Comparison of ENCODE assay signal across 8 cellular contexts in genomic region chr3:50333744-50334328, GRCh38. TPM values are rescaled to one million over a fixed set of nuclear protein-coding genes. Genes with fewer than 3 reads are reported as not detected.
DNase-seq lines count a peak whose midpoint lies in the region; ATAC-seq, FAIRE-seq and TF ChIP-seq lines count a peak whose summit lies in the region.

No MANE protein-coding gene starts in this region.

- no TSS peak for BruUV-seq in HepG2 (replicated peaks; lab: Mats Ljungman, UMichigan)

- WGBS in HepG2 (ENCODE audit: low lambda C conversion rate) = 92% methylated on average over 8 of the region's 12 CpGs

- peaks cover 9 to 19% of the 10 kb centered on the region in 2 donors for H3K4me1 ChIP-seq in breast epithelium
- peaks cover 57% of the 10 kb centered on the region for H3K4me1 ChIP-seq in HepG2 (ENCODE audit: insufficient read depth, low read length)
- H3K4me1 ChIP-seq in thoracic aorta (ENCODE audit: control insufficient read depth in 1 of 2, low read depth in 2 of 2) = peaks cover 35 to 48% of the 10 kb centered on the region in 2 donors

- H3K27ac Mint-ChIP-seq in activated CD4-positive, alpha-beta T cell treated with anti-CD3 and anti-CD28 coated beads, Interleukin-2, amount 10 ng/mL, durations not matched to agents 24 days and 14 days = peak overlapping the region; percentile 87

- CTCF ChIA-PET in HepG2 (lab: Yijun Ruan, JAX; ENCODE audit: low intra/inter-chr PET ratio, low total read pairs) = no interaction called here

- H3K9me3 ChIP-seq in breast epithelium (no peaks in the 10 kb centered on the region), HepG2 (ENCODE audit: low read length) (no peaks in the 10 kb centered on the region), thoracic aorta (no peaks in the 10 kb centered on the region)

- intact Hi-C loops in activated CD4-positive, alpha-beta T cell treated with anti-CD3 and anti-CD28 coated beads, Interleukin-2, amount 10 ng/mL, durations not matched to agents 24 days and 14 days (cut with micrococcal nuclease) = no loop called here
- intact Hi-C loops in breast epithelium (cut with DNase I; ENCODE audit: low total_unique reads) (no loop called here), HepG2 (cut with micrococcal nuclease; ENCODE audit: unreplicated experiment) (no loop called here)

- H3K9me3 Mint-ChIP-seq in activated CD4-positive, alpha-beta T cell treated with anti-CD3 and anti-CD28 coated beads, Interleukin-2, amount 10 ng/mL, durations not matched to agents 24 days and 14 days = no peaks in the 10 kb centered on the region

- peaks cover 8% of the 10 kb centered on the region for H3K36me3 ChIP-seq in breast epithelium
- peaks cover 22 to 39% of the 10 kb centered on the region in 2 experiments for H3K36me3 ChIP-seq in HepG2 (replicated peaks in 1 of 2; ENCODE audit: control insufficient read depth in 1 of 2, insufficient read depth in 2 of 2, low read length in 2 of 2)
- peaks cover 29% of the 10 kb centered on the region for H3K36me3 ChIP-seq in thoracic aorta

- in situ Hi-C loops in HepG2 (cut with HindIII; ENCODE audit: extremely low pct_ligation_motif_present, low pct_unique_long_range_greater_than_20kb) = no loop called here

- H3K4me3 Mint-ChIP-seq in activated CD4-positive, alpha-beta T cell treated with anti-CD3 and anti-CD28 coated beads, Interleukin-2, amount 10 ng/mL, durations not matched to agents 24 days and 14 days = peak overlapping the region; percentile 71

- peaks cover 46% of the 10 kb centered on the region for H3K79me2 ChIP-seq in HepG2 (ENCODE audit: insufficient read depth, low read length)

- no peak for ATAC-seq in HepG2
- peak; percentile 32 for ATAC-seq in thoracic aorta (ENCODE audit: insufficient number of reproducible peaks, low FRiP score, low read depth)
- ATAC-seq in HG02678 (IDR thresholded peaks at IDR 0.05; ENCODE audit: unreplicated experiment) = no peak
- ATAC-seq in GM18520 (IDR thresholded peaks at IDR 0.05; ENCODE audit: unreplicated experiment) = no peak

- no peak for TF ChIP-seq POLR2A in breast epithelium (IDR thresholded peaks at IDR 0.05)
- TF ChIP-seq POLR2A in HepG2 (IDR thresholded peaks at IDR 0.05; ENCODE audit: insufficient read depth in 1 of 2, low read depth in 2 of 2, low read length in 2 of 2) = no peak
- no peak for TF ChIP-seq POLR2A in GM12891 (IDR thresholded peaks at IDR 0.05; ENCODE audit: low read depth, low read length)

- H3K4me3 ChIP-seq in breast epithelium (peak overlapping the region in 1 of 3 donors; percentile 45), HepG2 (replicated peaks in 1 of 3; ENCODE audit: insufficient read depth in 1 of 3, low read depth in 2 of 3, low read length in 3 of 3) (no peak overlapping the region), thoracic aorta (peak overlapping the region; percentile 27)

- peaks cover 61% of the 10 kb centered on the region for H3K36me3 Mint-ChIP-seq in activated CD4-positive, alpha-beta T cell treated with anti-CD3 and anti-CD28 coated beads, Interleukin-2, amount 10 ng/mL, durations not matched to agents 24 days and 14 days (ENCODE audit: low read depth)

- H4K20me1 ChIP-seq in HepG2 (ENCODE audit: insufficient read depth, low read length) = peaks cover 12% of the 10 kb centered on the region

- no peaks in the 10 kb centered on the region for H3K27me3 ChIP-seq in breast epithelium
- peaks cover 0 to 2% of the 10 kb centered on the region in 2 experiments; a peak in 1 of 5 replicates for H3K27me3 ChIP-seq in HepG2 (ENCODE audit: control insufficient read depth in 1 of 2, insufficient read depth in 2 of 2, low read length in 2 of 2)
- no peaks in the 10 kb centered on the region for H3K27me3 ChIP-seq in thoracic aorta (replicated peaks; ENCODE audit: insufficient read depth)

- H3K27ac ChIP-seq in breast epithelium (peak overlapping the region; percentile 84 to 96), HepG2 (ENCODE audit: extremely low read length, insufficient read depth, low read length) (peak overlapping the region; percentile 8), thoracic aorta (peak overlapping the region; percentile 90 to 93)

- POLR2A ChIA-PET in HepG2 (lab: Yijun Ruan, JAX) = interaction anchor here (4.7 kb wide), 1 partner anchor 10 kb away, joined by 58 read pairs; the partner anchor contains the start of gene HYAL2

- TF ChIP-seq EP300 in HepG2 (IDR thresholded peaks at IDR 0.05; ENCODE audit: low read depth in 2 of 2, low read length in 2 of 2) (no peak), HepG2 (CRISPR knock-in tag; IDR thresholded peaks at IDR 0.05; ENCODE audit: borderline replicate concordance) (no peak)

- no peak overlapping the region for H2AFZ ChIP-seq in HepG2 (ENCODE audit: low read length)

- TF ChIP-seq RAD21 in HepG2 (CRISPR knock-in tag; IDR thresholded peaks at IDR 0.05) = no peak

- no peak for DNase-seq in activated CD4-positive, alpha-beta T cell treated with anti-CD3 and anti-CD28 coated beads, Interleukin-2, amount 10 ng/mL, durations not matched to agents 24 days and 14 days
- no peak for DNase-seq in activated CD4-positive, alpha-beta T cell treated with anti-CD3 and anti-CD28 coated beads for 4 hours
- DNase-seq in breast epithelium (ENCODE audit: low spot score in 2 of 2) = no peak
- DNase-seq in HepG2 (ENCODE audit: low spot score) = no peak
- DNase-seq in thoracic aorta (ENCODE audit: low spot score) = no peak
- no peak for DNase-seq in GM12891 (ENCODE audit: insufficient read length, low spot score)

- no peak for FAIRE-seq in HepG2 (lab: Jason Lieb, UNC)
- FAIRE-seq in GM12891 (lab: Jason Lieb, UNC) = no peak

- H3K9ac ChIP-seq in HepG2 (ENCODE audit: insufficient read depth, low read depth, low read length) = peak overlapping the region; percentile 15; the same call in 1 of the 2 replicates

- H3K4me2 ChIP-seq in HepG2 (ENCODE audit: low read depth, low read length) = peak overlapping the region; percentile 97

- H3K27me3 Mint-ChIP-seq in activated CD4-positive, alpha-beta T cell treated with anti-CD3 and anti-CD28 coated beads, Interleukin-2, amount 10 ng/mL, durations not matched to agents 24 days and 14 days = no peaks in the 10 kb centered on the region

- no peak for TF ChIP-seq CTCF in breast epithelium (IDR thresholded peaks at IDR 0.05)
- no peak for TF ChIP-seq CTCF in HepG2 (CRISPR knock-in tag; IDR thresholded peaks at IDR 0.05)
- no peak for TF ChIP-seq CTCF in thoracic aorta (IDR thresholded peaks at IDR 0.05)

- H3K4me1 Mint-ChIP-seq in activated CD4-positive, alpha-beta T cell treated with anti-CD3 and anti-CD28 coated beads, Interleukin-2, amount 10 ng/mL, durations not matched to agents 24 days and 14 days = peaks cover 38% of the 10 kb centered on the region

RNA-seq across cellular contexts. Expression of gene TUSC2, which starts 5.8 kb away (rescaled TPM):
- 24.4 and 25.0 TPM in 2 replicates for total RNA-seq in activated CD4-positive, alpha-beta T cell treated with anti-CD3 and anti-CD28 coated beads, Interleukin-2, amount 10 ng/mL, durations not matched to agents 24 days and 14 days
- 10 to 100 TPM; 18.1 to 25.9 (median 21.3) TPM for total RNA-seq in breast epithelium
- 35.9 and 36.7 TPM in 2 replicates for total RNA-seq in HepG2 (2016; rRNA removed; fragmentation: Illumina TruSeq; extraction: Trizol)
- 71.2 and 71.5 TPM in 2 replicates for total RNA-seq in HepG2 (2016; cell fraction: cytosol; rRNA removed; fragmentation: Illumina TruSeq; extraction: Trizol; ENCODE audit: low read depth)
- total RNA-seq in HepG2 (2016; cell fraction: insoluble cytoplasmic fraction; rRNA removed; fragmentation: Illumina TruSeq; extraction: Trizol) = 33.2 and 36.7 TPM in 2 replicates
- total RNA-seq in HepG2 (2016; cell fraction: membrane; rRNA removed; fragmentation: Illumina TruSeq; extraction: Trizol) = 83.6 and 94.5 TPM in 2 replicates
- total RNA-seq in HepG2 (2016; cell fraction: nucleus; rRNA removed; fragmentation: Illumina TruSeq; extraction: Trizol) = 16.6 and 17.7 TPM in 2 replicates
- polyA plus RNA-seq in HepG2 (2011; rRNA removed) = 38.5 and 39.1 TPM in 2 replicates
- polyA plus RNA-seq in HepG2 (2011; cell fraction: cytosol; rRNA removed) = 42.4 and 45.2 TPM in 2 replicates
- 12.4 and 16.2 TPM in 2 replicates for polyA plus RNA-seq in HepG2 (2011; cell fraction: nucleus; rRNA removed)
- polyA plus RNA-seq in HepG2 (2012) = 15.6 and 21.1 TPM in 2 replicates
- 124 and 125 TPM in 2 replicates for polyA plus RNA-seq in HepG2 (2016; cell fraction: cytosol; fragmentation: Illumina TruSeq; extraction: Trizol; ENCODE audit: low read depth)
- 51.0 and 54.1 TPM in 2 replicates for polyA plus RNA-seq in HepG2 (2016; cell fraction: insoluble cytoplasmic fraction; fragmentation: Illumina TruSeq; extraction: Trizol; ENCODE audit: low read depth)
- 95.2 and 102 TPM in 2 replicates for polyA plus RNA-seq in HepG2 (2016; cell fraction: membrane; fragmentation: Illumina TruSeq; extraction: Trizol; ENCODE audit: low read depth)
- 42.2 and 43.7 TPM in 2 replicates for polyA plus RNA-seq in HepG2 (2016; cell fraction: nucleus; fragmentation: Illumina TruSeq; extraction: Trizol; ENCODE audit: insufficient read depth, low read depth)
- polyA minus RNA-seq in HepG2 (2011; rRNA and poly(A)+ RNA removed; ENCODE audit: low replicate concordance) = 25.7 and 41.9 TPM in 2 replicates
- 7.9 and 8.1 TPM in 2 replicates for polyA minus RNA-seq in HepG2 (2011; cell fraction: cytosol; rRNA and poly(A)+ RNA removed)
- polyA minus RNA-seq in HepG2 (2011; cell fraction: nucleus; rRNA and poly(A)+ RNA removed) = 5.0 and 5.5 TPM in 2 replicates
- total RNA-seq in thoracic aorta = 10 to 100 TPM; 12.6 to 19.4 TPM
- 23.8 TPM for polyA plus RNA-seq in GM12891 (2012; ENCODE audit: low read depth, missing spikeins)

RNA-seq across cellular contexts. Expression of gene RASSF1, which starts 6.8 kb away (rescaled TPM):
- 68.3 and 68.8 TPM in 2 replicates for total RNA-seq in activated CD4-positive, alpha-beta T cell treated with anti-CD3 and anti-CD28 coated beads, Interleukin-2, amount 10 ng/mL, durations not matched to agents 24 days and 14 days
- total RNA-seq in breast epithelium (10 to 100 TPM; 42.7 to 63.6 (median 49.8) TPM), HepG2 (2016; rRNA removed; fragmentation: Illumina TruSeq; extraction: Trizol) (7.7 and 10.2 TPM in 2 replicates), thoracic aorta (10 to 100 TPM; 45.2 to 72.2 TPM)
- total RNA-seq in HepG2 (2016; cell fraction: cytosol; rRNA removed; fragmentation: Illumina TruSeq; extraction: Trizol; ENCODE audit: low read depth) = 2.7 TPM in 2 replicates
- total RNA-seq in HepG2 (2016; cell fraction: insoluble cytoplasmic fraction; rRNA removed; fragmentation: Illumina TruSeq; extraction: Trizol) = 7.2 and 11.0 TPM in 2 replicates
- total RNA-seq in HepG2 (2016; cell fraction: membrane; rRNA removed; fragmentation: Illumina TruSeq; extraction: Trizol) = 5.2 and 5.8 TPM in 2 replicates
- 13.0 and 14.3 TPM in 2 replicates for total RNA-seq in HepG2 (2016; cell fraction: nucleus; rRNA removed; fragmentation: Illumina TruSeq; extraction: Trizol)
- 27.5 and 28.6 TPM in 2 replicates for polyA plus RNA-seq in HepG2 (2011; rRNA removed)
- polyA plus RNA-seq in HepG2 (2011; cell fraction: cytosol; rRNA removed) = 23.8 and 31.2 TPM in 2 replicates
- 38.6 and 41.6 TPM in 2 replicates for polyA plus RNA-seq in HepG2 (2011; cell fraction: nucleus; rRNA removed)
- 11.2 and 17.2 TPM in 2 replicates for polyA plus RNA-seq in HepG2 (2012)
- 2.5 and 2.6 TPM in 2 replicates for polyA plus RNA-seq in HepG2 (2016; cell fraction: cytosol; fragmentation: Illumina TruSeq; extraction: Trizol; ENCODE audit: low read depth)
- 7.5 and 8.1 TPM in 2 replicates for polyA plus RNA-seq in HepG2 (2016; cell fraction: insoluble cytoplasmic fraction; fragmentation: Illumina TruSeq; extraction: Trizol; ENCODE audit: low read depth)
- polyA plus RNA-seq in HepG2 (2016; cell fraction: membrane; fragmentation: Illumina TruSeq; extraction: Trizol; ENCODE audit: low read depth) = 3.3 TPM in 2 replicates
- polyA plus RNA-seq in HepG2 (2016; cell fraction: nucleus; fragmentation: Illumina TruSeq; extraction: Trizol; ENCODE audit: insufficient read depth, low read depth) = 32.3 and 32.6 TPM in 2 replicates
- polyA minus RNA-seq in HepG2 (2011; rRNA and poly(A)+ RNA removed; ENCODE audit: low replicate concordance) = 14.7 and 35.5 TPM in 2 replicates
- polyA minus RNA-seq in HepG2 (2011; cell fraction: cytosol; rRNA and poly(A)+ RNA removed) = 4.9 and 5.4 TPM in 2 replicates
- polyA minus RNA-seq in HepG2 (2011; cell fraction: nucleus; rRNA and poly(A)+ RNA removed) = 9.9 and 10.0 TPM in 2 replicates
- polyA plus RNA-seq in GM12891 (2012; ENCODE audit: low read depth, missing spikeins) = 29.0 TPM

RNA-seq across cellular contexts. Expression of gene HYAL2, which starts 11.3 kb away (rescaled TPM):
- 14.4 and 16.3 TPM in 2 replicates for total RNA-seq in activated CD4-positive, alpha-beta T cell treated with anti-CD3 and anti-CD28 coated beads, Interleukin-2, amount 10 ng/mL, durations not matched to agents 24 days and 14 days
- total RNA-seq in breast epithelium (100 to 1,000 TPM in 1 of 3 donors, 10 to 100 TPM in 2; 66.0 to 215 (median 96.0) TPM), HepG2 (2016; rRNA removed; fragmentation: Illumina TruSeq; extraction: Trizol) (40.9 and 76.2 TPM in 2 replicates), thoracic aorta (10 to 100 TPM; 86.5 to 87.5 TPM)
- total RNA-seq in HepG2 (2016; cell fraction: cytosol; rRNA removed; fragmentation: Illumina TruSeq; extraction: Trizol; ENCODE audit: low read depth) = 33.8 and 45.1 TPM in 2 replicates
- 38.5 and 74.2 TPM in 2 replicates for total RNA-seq in HepG2 (2016; cell fraction: insoluble cytoplasmic fraction; rRNA removed; fragmentation: Illumina TruSeq; extraction: Trizol)
- total RNA-seq in HepG2 (2016; cell fraction: membrane; rRNA removed; fragmentation: Illumina TruSeq; extraction: Trizol) = 60.8 and 76.3 TPM in 2 replicates
- 56.5 and 69.1 TPM in 2 replicates for total RNA-seq in HepG2 (2016; cell fraction: nucleus; rRNA removed; fragmentation: Illumina TruSeq; extraction: Trizol)
- polyA plus RNA-seq in HepG2 (2011; rRNA removed) = 102 and 144 TPM in 2 replicates
- 110 and 154 TPM in 2 replicates for polyA plus RNA-seq in HepG2 (2011; cell fraction: cytosol; rRNA removed)
- 94.8 and 103 TPM in 2 replicates for polyA plus RNA-seq in HepG2 (2011; cell fraction: nucleus; rRNA removed)
- polyA plus RNA-seq in HepG2 (2012) = 37.6 and 45.4 TPM in 2 replicates
- 32.1 and 39.0 TPM in 2 replicates for polyA plus RNA-seq in HepG2 (2016; cell fraction: cytosol; fragmentation: Illumina TruSeq; extraction: Trizol; ENCODE audit: low read depth)
- polyA plus RNA-seq in HepG2 (2016; cell fraction: insoluble cytoplasmic fraction; fragmentation: Illumina TruSeq; extraction: Trizol; ENCODE audit: low read depth) = 33.6 and 35.3 TPM in 2 replicates
- polyA plus RNA-seq in HepG2 (2016; cell fraction: membrane; fragmentation: Illumina TruSeq; extraction: Trizol; ENCODE audit: low read depth) = 47.1 and 53.3 TPM in 2 replicates
- 84.1 and 84.7 TPM in 2 replicates for polyA plus RNA-seq in HepG2 (2016; cell fraction: nucleus; fragmentation: Illumina TruSeq; extraction: Trizol; ENCODE audit: insufficient read depth, low read depth)
- 83.3 and 236 TPM in 2 replicates for polyA minus RNA-seq in HepG2 (2011; rRNA and poly(A)+ RNA removed; ENCODE audit: low replicate concordance)
- polyA minus RNA-seq in HepG2 (2011; cell fraction: cytosol; rRNA and poly(A)+ RNA removed) = 38.1 and 40.4 TPM in 2 replicates
- 37.0 and 41.7 TPM in 2 replicates for polyA minus RNA-seq in HepG2 (2011; cell fraction: nucleus; rRNA and poly(A)+ RNA removed)
- polyA plus RNA-seq in GM12891 (2012; ENCODE audit: low read depth, missing spikeins) = 4.8 TPM

RNA-seq across cellular contexts. Expression of gene ZMYND10, which starts 11.7 kb away (rescaled TPM):
- 1.2 and 1.3 TPM in 2 replicates for total RNA-seq in activated CD4-positive, alpha-beta T cell treated with anti-CD3 and anti-CD28 coated beads, Interleukin-2, amount 10 ng/mL, durations not matched to agents 24 days and 14 days
- total RNA-seq in breast epithelium (1 to 10 TPM in 2 of 3 donors, under 1 TPM in 1; 0.32 to 2.6 (median 1.9) TPM), HepG2 (2016; rRNA removed; fragmentation: Illumina TruSeq; extraction: Trizol) (0.49 and 0.60 TPM in 2 replicates), thoracic aorta (not detected)
- total RNA-seq in HepG2 (2016; cell fraction: cytosol; rRNA removed; fragmentation: Illumina TruSeq; extraction: Trizol; ENCODE audit: low read depth) = 0.40 and 0.53 TPM in 2 replicates
- total RNA-seq in HepG2 (2016; cell fraction: insoluble cytoplasmic fraction; rRNA removed; fragmentation: Illumina TruSeq; extraction: Trizol) = 0.33 and 0.56 TPM in 2 replicates
- total RNA-seq in HepG2 (2016; cell fraction: membrane; rRNA removed; fragmentation: Illumina TruSeq; extraction: Trizol) = 0.15 and 0.52 TPM in 2 replicates
- 0.44 and 1.2 TPM in 2 replicates for total RNA-seq in HepG2 (2016; cell fraction: nucleus; rRNA removed; fragmentation: Illumina TruSeq; extraction: Trizol)
- 0.74 and 1.8 TPM in 2 replicates for polyA plus RNA-seq in HepG2 (2011; rRNA removed)
- 0.30 and 0.62 TPM in 2 replicates for polyA plus RNA-seq in HepG2 (2011; cell fraction: cytosol; rRNA removed)
- polyA plus RNA-seq in HepG2 (2011; cell fraction: nucleus; rRNA removed) = 6.6 and 8.0 TPM in 2 replicates
- polyA plus RNA-seq in HepG2 (2012) = 0.51 and 1.8 TPM in 2 replicates
- 0.24 and 0.28 TPM in 2 replicates for polyA plus RNA-seq in HepG2 (2016; cell fraction: cytosol; fragmentation: Illumina TruSeq; extraction: Trizol; ENCODE audit: low read depth)
- not detected in 2 replicates for polyA plus RNA-seq in HepG2 (2016; cell fraction: insoluble cytoplasmic fraction; fragmentation: Illumina TruSeq; extraction: Trizol; ENCODE audit: low read depth)
- 0.17 and 0.38 TPM in 2 replicates for polyA plus RNA-seq in HepG2 (2016; cell fraction: membrane; fragmentation: Illumina TruSeq; extraction: Trizol; ENCODE audit: low read depth)
- polyA plus RNA-seq in HepG2 (2016; cell fraction: nucleus; fragmentation: Illumina TruSeq; extraction: Trizol; ENCODE audit: insufficient read depth, low read depth) = 1.5 and 2.3 TPM in 2 replicates
- 0.54 and 0.56 TPM in 2 replicates for polyA minus RNA-seq in HepG2 (2011; rRNA and poly(A)+ RNA removed; ENCODE audit: low replicate concordance)
- polyA minus RNA-seq in HepG2 (2011; cell fraction: cytosol; rRNA and poly(A)+ RNA removed) = not detected in 2 replicates
- 0.50 and 0.52 TPM in 2 replicates for polyA minus RNA-seq in HepG2 (2011; cell fraction: nucleus; rRNA and poly(A)+ RNA removed)
- 0.18 TPM for polyA plus RNA-seq in GM12891 (2012; ENCODE audit: low read depth, missing spikeins)

RNA-seq across cellular contexts. Expression of gene NPRL2, which starts 16.7 kb away (rescaled TPM):
- 38.1 and 43.0 TPM in 2 replicates for total RNA-seq in activated CD4-positive, alpha-beta T cell treated with anti-CD3 and anti-CD28 coated beads, Interleukin-2, amount 10 ng/mL, durations not matched to agents 24 days and 14 days
- 10 to 100 TPM; 17.4 to 31.5 (median 29.5) TPM for total RNA-seq in breast epithelium
- 25.3 and 30.6 TPM in 2 replicates for total RNA-seq in HepG2 (2016; rRNA removed; fragmentation: Illumina TruSeq; extraction: Trizol)
- total RNA-seq in HepG2 (2016; cell fraction: cytosol; rRNA removed; fragmentation: Illumina TruSeq; extraction: Trizol; ENCODE audit: low read depth) = 8.8 and 10.0 TPM in 2 replicates
- 30.7 and 30.9 TPM in 2 replicates for total RNA-seq in HepG2 (2016; cell fraction: insoluble cytoplasmic fraction; rRNA removed; fragmentation: Illumina TruSeq; extraction: Trizol)
- total RNA-seq in HepG2 (2016; cell fraction: membrane; rRNA removed; fragmentation: Illumina TruSeq; extraction: Trizol) = 12.0 and 12.5 TPM in 2 replicates
- 18.9 and 19.6 TPM in 2 replicates for total RNA-seq in HepG2 (2016; cell fraction: nucleus; rRNA removed; fragmentation: Illumina TruSeq; extraction: Trizol)
- 51.4 and 52.7 TPM in 2 replicates for polyA plus RNA-seq in HepG2 (2011; rRNA removed)
- 34.7 and 41.4 TPM in 2 replicates for polyA plus RNA-seq in HepG2 (2011; cell fraction: cytosol; rRNA removed)
- polyA plus RNA-seq in HepG2 (2011; cell fraction: nucleus; rRNA removed) = 127 and 140 TPM in 2 replicates
- polyA plus RNA-seq in HepG2 (2012) = 13.7 and 18.3 TPM in 2 replicates
- polyA plus RNA-seq in HepG2 (2016; cell fraction: cytosol; fragmentation: Illumina TruSeq; extraction: Trizol; ENCODE audit: low read depth) = 5.2 and 6.1 TPM in 2 replicates
- polyA plus RNA-seq in HepG2 (2016; cell fraction: insoluble cytoplasmic fraction; fragmentation: Illumina TruSeq; extraction: Trizol; ENCODE audit: low read depth) = 22.7 and 25.4 TPM in 2 replicates
- polyA plus RNA-seq in HepG2 (2016; cell fraction: membrane; fragmentation: Illumina TruSeq; extraction: Trizol; ENCODE audit: low read depth) = 7.5 and 10.8 TPM in 2 replicates
- polyA plus RNA-seq in HepG2 (2016; cell fraction: nucleus; fragmentation: Illumina TruSeq; extraction: Trizol; ENCODE audit: insufficient read depth, low read depth) = 37.1 and 38.0 TPM in 2 replicates
- 32.6 and 44.8 TPM in 2 replicates for polyA minus RNA-seq in HepG2 (2011; rRNA and poly(A)+ RNA removed; ENCODE audit: low replicate concordance)
- 11.1 and 13.9 TPM in 2 replicates for polyA minus RNA-seq in HepG2 (2011; cell fraction: cytosol; rRNA and poly(A)+ RNA removed)
- 21.0 and 32.1 TPM in 2 replicates for polyA minus RNA-seq in HepG2 (2011; cell fraction: nucleus; rRNA and poly(A)+ RNA removed)
- 10 to 100 TPM; 15.4 to 21.0 TPM for total RNA-seq in thoracic aorta
- 21.8 TPM for polyA plus RNA-seq in GM12891 (2012; ENCODE audit: low read depth, missing spikeins)

Comparison
In these comparisons a context has a peak if more than half of its experiments do, and no peak if none do; other contexts are left out.
1. H3K27ac ChIP-seq: peak in every context shown above with its lines; median percentile 92 in thoracic aorta; 90 in breast epithelium; 8 in HepG2.